8 cellular contexts compared by ENCODE assay signal in the genomic region with DNA sequence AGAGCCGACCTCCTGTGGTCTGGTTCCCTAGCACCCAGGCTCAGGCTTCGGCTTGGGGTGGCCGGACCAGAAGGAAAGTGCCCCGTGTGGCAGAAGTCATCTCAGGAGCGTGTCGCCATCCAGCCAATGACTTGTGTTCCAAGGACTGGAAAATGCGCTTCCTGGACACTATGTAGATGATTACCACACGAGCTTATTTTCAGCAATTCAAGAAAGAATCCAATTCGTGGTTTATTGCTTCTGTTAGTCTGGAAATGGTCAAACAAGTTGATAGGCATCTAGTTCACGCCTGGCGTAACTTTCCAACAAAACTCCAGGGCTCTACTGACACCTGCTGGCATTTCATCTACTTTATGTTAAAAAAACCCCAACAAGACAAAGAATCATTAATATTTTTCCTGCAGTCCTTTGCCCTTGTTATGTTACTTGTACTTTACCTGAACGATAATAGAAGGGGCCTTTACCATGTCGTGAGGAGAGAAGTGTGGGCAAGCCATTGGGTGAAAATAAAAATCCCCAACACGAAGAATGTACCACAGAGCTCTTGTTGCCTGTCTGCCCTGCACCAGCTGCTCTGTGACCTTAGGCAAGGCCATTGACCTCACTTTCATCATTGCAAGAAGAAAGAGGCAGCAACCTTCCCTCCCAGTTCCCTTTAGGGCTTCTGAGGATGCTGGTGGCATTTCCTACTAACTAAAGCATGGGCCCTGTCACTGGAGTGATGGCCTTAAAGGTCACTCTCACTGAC.
DNase-seq lines count a peak whose midpoint lies in the region; ATAC-seq and TF ChIP-seq lines count a peak whose summit lies in the region.

No MANE protein-coding gene starts in this region.

- no peaks in the 10 kb centered on the region for H3K9me3 ChIP-seq in BLaER1
- H3K9me3 ChIP-seq in Peyer's patch, result no peaks in the 10 kb centered on the region

- H3K27me3 ChIP-seq in BLaER1 (no peaks in the 10 kb centered on the region), Peyer's patch (no peaks in the 10 kb centered on the region)

- TF ChIP-seq POLR2A in Peyer's patch (IDR thresholded peaks at IDR 0.05), result no peak

- peaks cover 36% of the 10 kb centered on the region for H3K4me1 ChIP-seq in BLaER1
- H3K4me1 ChIP-seq in Peyer's patch, result peaks cover 0 to 4% (median 0%) of the 10 kb centered on the region in 4 donors

- H3K4me2 ChIP-seq in BLaER1, result peak overlapping the region; percentile 76

- peak; percentile 54 for ATAC-seq in omental fat pad (ENCODE audit: low FRiP score)
- ATAC-seq in HG03378 (IDR thresholded peaks at IDR 0.05; ENCODE audit: unreplicated experiment), result no peak
- no peak for ATAC-seq in stimulated activated naive CD8-positive, alpha-beta T cell treated with anti-CD3 and anti-CD28 coated beads, Interleukin-15, Interleukin-2, amounts not matched to agents 100 U/mL and 50 U/mL, for 24 hours

- H4K20me1 ChIP-seq in BLaER1, result no peaks in the 10 kb centered on the region

- TF ChIP-seq CTCF in Peyer's patch (IDR thresholded peaks at IDR 0.05) (peak in 4 of 6 experiments; percentile 38 to 78 (median 68)), omental fat pad (IDR thresholded peaks at IDR 0.05) (peak in 1 of 3 donors; percentile 5)

- no peaks in the 10 kb centered on the region for H3K36me3 ChIP-seq in BLaER1
- no peaks in the 10 kb centered on the region for H3K36me3 ChIP-seq in Peyer's patch

- peak overlapping the region; percentile 15; the same call in 1 of the 2 replicates for H3K9ac ChIP-seq in BLaER1

- H3K4me3 ChIP-seq in BLaER1 (peak overlapping the region; percentile 20; the same call in 1 of the 2 replicates), Peyer's patch (peak overlapping the region in 1 of 4 donors; percentile 29)

- H3K27ac ChIP-seq in BLaER1 (peak overlapping the region; percentile 50), Peyer's patch (no peak overlapping the region)

- DNase-seq in HT-29 (ENCODE audit: low spot score) (peak; percentile 83), Peyer's patch (peak in 1 of 3 donors; percentile 72), fibroblast of gingiva (ENCODE audit: low read depth) (peak; percentile 82), omental fat pad (ENCODE audit: low spot score) (no peak), GDM1 (lab: John Stamatoyannopoulos, UW) (no peak)
- no peak for DNase-seq in stimulated activated naive CD8-positive, alpha-beta T cell treated with anti-CD3 and anti-CD28 coated beads, Interleukin-15, Interleukin-2, amounts not matched to agents 100 U/mL and 50 U/mL, for 24 hours

Comparison
In these comparisons a context has a peak if more than half of its experiments do, and no peak if none do; other contexts are left out.
1. DNase-seq: peak in HT-29 (single experiment) and fibroblast of gingiva (single experiment); none in omental fat pad (single experiment), GDM1 (single experiment) and stimulated activated naive CD8-positive, alpha-beta T cell treated with anti-CD3 and anti-CD28 coated beads, Interleukin-15, Interleukin-2, amounts not matched to agents 100 U/mL and 50 U/mL, for 24 hours (single experiment).